8 cellular contexts compared by ENCODE assay signal in genomic region chr7:49001610-49002033, GRCh38.
DNase-seq lines count a peak whose midpoint lies in the region; ATAC-seq and TF ChIP-seq lines count a peak whose summit lies in the region.

No MANE protein-coding gene starts in this region.

- H3K27ac Mint-ChIP-seq in activated CD4-positive, alpha-beta T cell treated with anti-CD3 and anti-CD28 coated beads, Interleukin-2, amount 10 ng/mL, durations not matched to agents 24 days and 14 days, result no peak overlapping the region
- no peak overlapping the region for H3K27ac Mint-ChIP-seq in stimulated activated memory B cell treated with anti-CD40 and anti-IgM and Interleukin-4, amounts not matched to agents 10 μg/mL and 1 μg/mL and 100 μg/mL, for 72 hours
- no peak overlapping the region for H3K27ac Mint-ChIP-seq in T-helper 17 cell

- no peak overlapping the region for H3K4me3 Mint-ChIP-seq in activated CD4-positive, alpha-beta T cell treated with anti-CD3 and anti-CD28 coated beads, Interleukin-2, amount 10 ng/mL, durations not matched to agents 24 days and 14 days
- H3K4me3 Mint-ChIP-seq in stimulated activated memory B cell treated with anti-CD40 and anti-IgM and Interleukin-4, amounts not matched to agents 10 μg/mL and 1 μg/mL and 100 μg/mL, for 72 hours, result no peak overlapping the region
- H3K4me3 Mint-ChIP-seq in T-helper 17 cell, result no peak overlapping the region

- no peaks in the 10 kb centered on the region for H3K4me1 Mint-ChIP-seq in activated CD4-positive, alpha-beta T cell treated with anti-CD3 and anti-CD28 coated beads, Interleukin-2, amount 10 ng/mL, durations not matched to agents 24 days and 14 days
- no peaks in the 10 kb centered on the region for H3K4me1 Mint-ChIP-seq in stimulated activated memory B cell treated with anti-CD40 and anti-IgM and Interleukin-4, amounts not matched to agents 10 μg/mL and 1 μg/mL and 100 μg/mL, for 72 hours
- H3K4me1 Mint-ChIP-seq in T-helper 17 cell, result no peaks in the 10 kb centered on the region

- TF ChIP-seq CTCF in fibroblast of mammary gland (conservative IDR thresholded peaks at IDR 0.05; ENCODE audit: control insufficient read depth, insufficient read depth, low read depth, low read length), result peak; percentile 49

- peaks cover 1% of the 10 kb centered on the region for H3K9me3 Mint-ChIP-seq in activated CD4-positive, alpha-beta T cell treated with anti-CD3 and anti-CD28 coated beads, Interleukin-2, amount 10 ng/mL, durations not matched to agents 24 days and 14 days
- H3K9me3 Mint-ChIP-seq in stimulated activated memory B cell treated with anti-CD40 and anti-IgM and Interleukin-4, amounts not matched to agents 10 μg/mL and 1 μg/mL and 100 μg/mL, for 72 hours, result peaks cover 13% of the 10 kb centered on the region

- intact Hi-C loops in activated CD4-positive, alpha-beta T cell treated with anti-CD3 and anti-CD28 coated beads, Interleukin-2, amount 10 ng/mL, durations not matched to agents 24 days and 14 days (cut with micrococcal nuclease), result no loop called here

- no peaks in the 10 kb centered on the region for H3K36me3 Mint-ChIP-seq in activated CD4-positive, alpha-beta T cell treated with anti-CD3 and anti-CD28 coated beads, Interleukin-2, amount 10 ng/mL, durations not matched to agents 24 days and 14 days (ENCODE audit: low read depth)
- H3K36me3 Mint-ChIP-seq in stimulated activated memory B cell treated with anti-CD40 and anti-IgM and Interleukin-4, amounts not matched to agents 10 μg/mL and 1 μg/mL and 100 μg/mL, for 72 hours, result no peaks in the 10 kb centered on the region
- no peaks in the 10 kb centered on the region for H3K36me3 Mint-ChIP-seq in T-helper 17 cell (ENCODE audit: low read depth)

- peak; percentile 99 for ATAC-seq in GM21515 (IDR thresholded peaks at IDR 0.05; ENCODE audit: unreplicated experiment)
- ATAC-seq in HG03469 (IDR thresholded peaks at IDR 0.05; ENCODE audit: unreplicated experiment), result peak; percentile 88
- peak; percentile 31 for ATAC-seq in stimulated activated memory B cell treated with anti-CD40 and anti-IgM and Interleukin-4, amounts not matched to agents 10 μg/mL and 1 μg/mL and 100 μg/mL, for 72 hours
- no peak for ATAC-seq in T-helper 17 cell

- no peaks in the 10 kb centered on the region for H3K27me3 Mint-ChIP-seq in activated CD4-positive, alpha-beta T cell treated with anti-CD3 and anti-CD28 coated beads, Interleukin-2, amount 10 ng/mL, durations not matched to agents 24 days and 14 days
- H3K27me3 Mint-ChIP-seq in stimulated activated memory B cell treated with anti-CD40 and anti-IgM and Interleukin-4, amounts not matched to agents 10 μg/mL and 1 μg/mL and 100 μg/mL, for 72 hours, result no peaks in the 10 kb centered on the region
- H3K27me3 Mint-ChIP-seq in T-helper 17 cell, result no peaks in the 10 kb centered on the region

- H3K4me3 ChIP-seq in fibroblast of mammary gland (ENCODE audit: control insufficient read depth, low read depth, low read length), result no peak overlapping the region

- no peaks in the 10 kb centered on the region for H3K9me3 ChIP-seq in T-helper 17 cell (ENCODE audit: control insufficient read depth, low read length, poor library complexity, severe bottlenecking)

- peak; percentile 68 for DNase-seq in activated CD4-positive, alpha-beta T cell treated with anti-CD3 and anti-CD28 coated beads, Interleukin-2, amount 10 ng/mL, durations not matched to agents 24 days and 14 days
- no peak for DNase-seq in activated CD4-positive, alpha-beta T cell treated with anti-CD3 and anti-CD28 coated beads, Interleukin-2, amount 50 U/mL, for 1 hour
- DNase-seq in RKO (ENCODE audit: low spot score) (peak; percentile 62), fibroblast of mammary gland (ENCODE audit: low read depth) (peak; percentile 9), T-helper 17 cell (no peak)

Comparison
In these comparisons a context has a peak if more than half of its experiments do, and no peak if none do; other contexts are left out.
1. DNase-seq: peak in activated CD4-positive, alpha-beta T cell treated with anti-CD3 and anti-CD28 coated beads, Interleukin-2, amount 10 ng/mL, durations not matched to agents 24 days and 14 days (single experiment), RKO (single experiment) and fibroblast of mammary gland (single experiment); none in activated CD4-positive, alpha-beta T cell treated with anti-CD3 and anti-CD28 coated beads, Interleukin-2, amount 50 U/mL, for 1 hour (single experiment) and T-helper 17 cell (0 of 3).